8 cellular contexts compared by ENCODE assay signal in genomic region chr11:72831521-72832300, GRCh38. TPM values are rescaled to one million over a fixed set of nuclear protein-coding genes. Genes with fewer than 3 reads are reported as not detected.
DNase-seq lines count a peak whose midpoint lies in the region; ATAC-seq and TF ChIP-seq lines count a peak whose summit lies in the region.

No MANE protein-coding gene starts in this region.

- no peaks in the 10 kb centered on the region for H3K9me3 Mint-ChIP-seq in naive B cell

- H3K36me3 ChIP-seq in tibial artery: peaks cover 0 to 8% (median 4%) of the 10 kb centered on the region in 3 donors

- no peak overlapping the region for H3K4me3 ChIP-seq in tibial artery

- no peaks in the 10 kb centered on the region for H3K9me3 ChIP-seq in tibial artery

- no peak overlapping the region for H3K4me3 Mint-ChIP-seq in naive B cell

- in situ Hi-C loops in Caki2 (cut with HindIII; ENCODE audit: low pct_unique_long_range_greater_than_20kb, low sequenced_read_pairs): no loop called here

- H3K27ac ChIP-seq in tibial artery: peak overlapping the region; percentile 92 to 94

- peaks cover 0 to 5% of the 10 kb centered on the region in 2 donors for H3K36me3 Mint-ChIP-seq in naive B cell

- H3K4me1 ChIP-seq in tibial artery: peaks cover 17 to 57% (median 55%) of the 10 kb centered on the region in 4 donors

- intact Hi-C loops in tibial artery (cut with DNase I; ENCODE audit: low total_unique reads): loop anchor here (2.0 kb wide), 2 partner anchors 17 to 347 kb away; no protein-coding TSS in a partner anchor

- peak overlapping the region in 4 of 6 donors; percentile 64 to 92 (median 80) for H3K27ac Mint-ChIP-seq in naive B cell

- no peaks in the 10 kb centered on the region for H3K27me3 ChIP-seq in tibial artery

- TF ChIP-seq CTCF in tibial artery (IDR thresholded peaks at IDR 0.05): peak; percentile 94 to 99

- no peaks in the 10 kb centered on the region for H3K27me3 Mint-ChIP-seq in naive B cell

- H3K4me1 Mint-ChIP-seq in naive B cell: peaks cover 36 to 47% (median 45%) of the 10 kb centered on the region in 3 donors

- DNase-seq in Caki2 (ENCODE audit: low read depth) (peak; percentile 50), HT1080 (ENCODE audit: low read depth) (peak; percentile 75), NCI-H82 treated with DMSO at 0.1 percent for 48 hours (lab: John Stamatoyannopoulos, UW; ENCODE audit: unreplicated experiment) (peak; percentile 46), activated T-cell treated with anti-CD3 and anti-CD28 coated beads for 1 hour (ENCODE audit: low read depth) (peak; percentile 46), naive B cell (no peak), tibial artery (peak; percentile 88 to 94)

- ATAC-seq in esophagus mucosa (peak; percentile 83), naive B cell (ENCODE audit: low read depth in 2 of 2) (peak; percentile 65 to 69), GM21367 (IDR thresholded peaks at IDR 0.05; ENCODE audit: unreplicated experiment) (no peak)

RNA-seq across cellular contexts. Expression of gene ATG16L2, which starts 17.5 kb away (rescaled TPM):
- total RNA-seq in Caki2 (2014; rRNA removed; shearing (Covaris generic); ENCODE audit: low replicate concordance): 5.5 and 20.9 TPM in 2 replicates
- total RNA-seq in HT1080 (2014; rRNA removed; shearing (Covaris generic)): 6.2 and 8.6 TPM in 2 replicates
- 10.9 and 14.4 TPM in 2 replicates for polyA plus RNA-seq in HT1080 (2015; cell fraction: cytosol; rRNA removed)
- 170 and 190 TPM in 2 replicates for polyA plus RNA-seq in HT1080 (2015; cell fraction: nucleus; rRNA removed)
- 16.1 TPM for total RNA-seq in esophagus mucosa
- polyA plus RNA-seq in naive B cell (ENCODE audit: low read depth in 6 of 6): 10 to 100 TPM; 19.1 to 35.5 (median 21.3) TPM

RNA-seq across cellular contexts. Expression of gene STARD10, which starts 37.9 kb away (rescaled TPM):
- total RNA-seq in Caki2 (2014; rRNA removed; shearing (Covaris generic); ENCODE audit: low replicate concordance): 56.8 and 68.2 TPM in 2 replicates
- total RNA-seq in HT1080 (2014; rRNA removed; shearing (Covaris generic)): 31.2 and 41.0 TPM in 2 replicates
- 17.2 and 30.0 TPM in 2 replicates for polyA plus RNA-seq in HT1080 (2015; cell fraction: cytosol; rRNA removed)
- 7.2 and 9.5 TPM in 2 replicates for polyA plus RNA-seq in HT1080 (2015; cell fraction: nucleus; rRNA removed)
- 68.8 TPM for total RNA-seq in esophagus mucosa
- polyA plus RNA-seq in naive B cell (ENCODE audit: low read depth in 6 of 6): 10 to 100 TPM; 24.3 to 39.2 (median 30.7) TPM
